In the genomic region with DNA sequence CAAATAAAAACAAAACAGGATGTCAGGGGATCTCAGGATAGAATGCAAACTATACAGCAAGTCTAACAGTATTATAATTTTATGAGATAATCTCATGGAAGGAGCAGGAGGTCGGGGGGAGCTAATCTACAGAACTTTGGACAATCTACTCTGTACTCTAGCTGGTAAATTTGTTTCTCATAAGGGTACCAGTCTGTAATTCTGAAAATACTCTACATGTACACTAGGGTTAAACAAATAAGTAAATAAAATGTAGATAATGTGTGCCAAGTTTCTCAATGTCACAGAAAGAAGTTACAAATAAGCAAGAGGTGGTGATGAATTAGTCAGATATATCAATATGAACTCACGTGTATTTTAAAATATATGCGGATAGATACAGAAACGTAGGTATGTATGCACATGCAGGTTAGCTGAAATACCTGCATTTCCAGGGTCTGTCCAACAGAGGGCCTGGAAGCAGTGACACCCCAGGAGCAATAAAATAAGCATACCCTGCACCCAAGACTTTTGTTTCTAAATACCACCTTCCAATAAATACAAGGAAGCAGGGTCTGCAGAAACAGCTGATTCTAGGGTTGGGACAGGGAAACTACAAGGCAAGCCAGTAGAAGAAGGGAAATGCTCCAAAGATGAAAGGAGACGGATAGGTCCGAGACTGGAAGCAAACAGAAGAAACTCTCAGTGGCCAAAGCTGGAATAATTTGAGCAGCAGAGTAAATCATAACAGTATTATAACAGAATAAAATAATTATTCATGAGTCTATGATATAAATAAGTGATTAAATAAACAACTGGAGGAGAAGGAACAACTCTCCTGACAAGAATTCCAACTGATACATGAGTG, we compare ENCODE assay signal across 8 cellular contexts. TPM values are rescaled to one million over a fixed set of nuclear protein-coding genes. Genes with fewer than 3 reads are reported as not detected.
DNase-seq lines count a peak whose midpoint lies in the region; ATAC-seq, FAIRE-seq and TF ChIP-seq lines count a peak whose summit lies in the region.

No MANE protein-coding gene starts in this region.

- TF ChIP-seq CTCF in BE2C (IDR thresholded peaks at IDR 0.05; ENCODE audit: low read depth, low read length) (peak; percentile 81), WTC11 (IDR thresholded peaks at IDR 0.05) (peak; percentile 64), coronary artery (IDR thresholded peaks at IDR 0.05) (peak; percentile 30)

- H3K4me3 Mint-ChIP-seq in WTC11 = no peak overlapping the region
- no peak overlapping the region for H3K4me3 Mint-ChIP-seq in naive B cell

- DNase-seq in BE2C = peak; percentile 29
- DNase-seq in WTC11 (ENCODE audit: low spot score) = peak; percentile 45
- DNase-seq in coronary artery (ENCODE audit: low spot score) = no peak
- peak; percentile 44 for DNase-seq in naive B cell
- DNase-seq in urothelium cell line (ENCODE audit: low spot score) = peak; percentile 4
- no peak for DNase-seq in NCI-H2029 treated with DMSO at 0.1 percent for 48 hours (lab: John Stamatoyannopoulos, UW)

- no peaks in the 10 kb centered on the region for H3K27me3 Mint-ChIP-seq in WTC11 (ENCODE audit: low read depth)
- H3K27me3 Mint-ChIP-seq in naive B cell = no peaks in the 10 kb centered on the region

- no peaks in the 10 kb centered on the region for H3K27me3 ChIP-seq in BE2C

- H3K36me3 ChIP-seq in BE2C = no peaks in the 10 kb centered on the region

- FAIRE-seq in urothelium cell line (lab: Jason Lieb, UNC) = no peak

- CTCF ChIA-PET in WTC11 (lab: Charles Lee) = interaction anchor here (0.7 to 2.9 kb wide), 23 partner anchors 10 to 714 kb away, joined by 3 to 18 read pairs (median 3); no protein-coding TSS in a partner anchor

- peaks cover 31% of the 10 kb centered on the region for H3K4me1 Mint-ChIP-seq in WTC11
- peaks cover 7 to 10% (median 10%) of the 10 kb centered on the region in 3 donors for H3K4me1 Mint-ChIP-seq in naive B cell

- ATAC-seq in GM18909 (IDR thresholded peaks at IDR 0.05; ENCODE audit: poor library complexity, unreplicated experiment) = peak; percentile 74
- peak; percentile 62 for ATAC-seq in HG03439 (IDR thresholded peaks at IDR 0.05; ENCODE audit: unreplicated experiment)
- peak; percentile 71 for ATAC-seq in WTC11
- ATAC-seq in naive B cell (ENCODE audit: low read depth in 2 of 2) = peak; percentile 84 to 86

- no peak overlapping the region for H3K27ac ChIP-seq in coronary artery

- H3K4me1 ChIP-seq in BE2C = peaks cover 25% of the 10 kb centered on the region

- H3K27ac Mint-ChIP-seq in WTC11 = no peak overlapping the region; the same call in 1 of the 2 replicates
- H3K27ac Mint-ChIP-seq in naive B cell = peak overlapping the region in 2 of 6 donors; percentile 19 to 59

- POLR2A ChIA-PET in WTC11 (lab: Charles Lee) = no interaction called here

- peaks cover 4% of the 10 kb centered on the region; the same call in 1 of the 2 replicates for H3K9me3 Mint-ChIP-seq in WTC11
- no peaks in the 10 kb centered on the region for H3K9me3 Mint-ChIP-seq in naive B cell

- H3K36me3 Mint-ChIP-seq in WTC11 (no peaks in the 10 kb centered on the region), naive B cell (no peaks in the 10 kb centered on the region)

- H3K4me3 ChIP-seq in BE2C (ENCODE audit: low read depth, low read length) (no peak overlapping the region), coronary artery (no peak overlapping the region)

- H3K9me3 ChIP-seq in BE2C = no peaks in the 10 kb centered on the region

TF ChIP-seq in WTC11, 78 proteins besides CTCF, POLR2A, EP300 and RAD21:
- TF ChIP-seq, protein P1, sequence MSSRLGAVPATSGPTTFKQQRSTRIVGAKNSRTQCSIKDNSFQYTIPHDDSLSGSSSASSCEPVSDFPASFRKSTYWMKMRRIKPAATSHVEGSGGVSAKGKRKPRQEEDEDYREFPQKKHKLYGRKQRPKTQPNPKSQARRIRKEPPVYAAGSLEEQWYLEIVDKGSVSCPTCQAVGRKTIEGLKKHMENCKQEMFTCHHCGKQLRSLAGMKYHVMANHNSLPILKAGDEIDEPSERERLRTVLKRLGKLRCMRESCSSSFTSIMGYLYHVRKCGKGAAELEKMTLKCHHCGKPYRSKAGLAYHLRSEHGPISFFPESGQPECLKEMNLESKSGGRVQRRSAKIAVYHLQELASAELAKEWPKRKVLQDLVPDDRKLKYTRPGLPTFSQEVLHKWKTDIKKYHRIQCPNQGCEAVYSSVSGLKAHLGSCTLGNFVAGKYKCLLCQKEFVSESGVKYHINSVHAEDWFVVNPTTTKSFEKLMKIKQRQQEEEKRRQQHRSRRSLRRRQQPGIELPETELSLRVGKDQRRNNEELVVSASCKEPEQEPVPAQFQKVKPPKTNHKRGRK (CRISPR knock-in tag; IDR thresholded peaks at IDR 0.05; ENCODE audit: borderline replicate concordance) = no peak
- TF ChIP-seq SMAD3 (CRISPR knock-in tag; IDR thresholded peaks at IDR 0.05; ENCODE audit: borderline replicate concordance) (no peak), PRRX2 (CRISPR knock-in tag; IDR thresholded peaks at IDR 0.05) (no peak), ZNF219 (CRISPR knock-in tag; IDR thresholded peaks at IDR 0.05; ENCODE audit: borderline replicate concordance) (no peak), ZNF232 (CRISPR knock-in tag; IDR thresholded peaks at IDR 0.05) (no peak), TCF7 (CRISPR knock-in tag; IDR thresholded peaks at IDR 0.05; ENCODE audit: low read depth) (no peak), SMAD4 (CRISPR knock-in tag; IDR thresholded peaks at IDR 0.05) (no peak)
- TF ChIP-seq, protein P2, sequence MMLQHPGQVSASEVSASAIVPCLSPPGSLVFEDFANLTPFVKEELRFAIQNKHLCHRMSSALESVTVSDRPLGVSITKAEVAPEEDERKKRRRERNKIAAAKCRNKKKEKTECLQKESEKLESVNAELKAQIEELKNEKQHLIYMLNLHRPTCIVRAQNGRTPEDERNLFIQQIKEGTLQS (CRISPR knock-in tag; conservative IDR thresholded peaks at IDR 0.05) = no peak
- TF ChIP-seq, protein P3, sequence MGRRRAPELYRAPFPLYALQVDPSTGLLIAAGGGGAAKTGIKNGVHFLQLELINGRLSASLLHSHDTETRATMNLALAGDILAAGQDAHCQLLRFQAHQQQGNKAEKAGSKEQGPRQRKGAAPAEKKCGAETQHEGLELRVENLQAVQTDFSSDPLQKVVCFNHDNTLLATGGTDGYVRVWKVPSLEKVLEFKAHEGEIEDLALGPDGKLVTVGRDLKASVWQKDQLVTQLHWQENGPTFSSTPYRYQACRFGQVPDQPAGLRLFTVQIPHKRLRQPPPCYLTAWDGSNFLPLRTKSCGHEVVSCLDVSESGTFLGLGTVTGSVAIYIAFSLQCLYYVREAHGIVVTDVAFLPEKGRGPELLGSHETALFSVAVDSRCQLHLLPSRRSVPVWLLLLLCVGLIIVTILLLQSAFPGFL (CRISPR knock-in tag; IDR thresholded peaks at IDR 0.05; ENCODE audit: borderline replicate concordance) = no peak
- TF ChIP-seq, protein P4, sequence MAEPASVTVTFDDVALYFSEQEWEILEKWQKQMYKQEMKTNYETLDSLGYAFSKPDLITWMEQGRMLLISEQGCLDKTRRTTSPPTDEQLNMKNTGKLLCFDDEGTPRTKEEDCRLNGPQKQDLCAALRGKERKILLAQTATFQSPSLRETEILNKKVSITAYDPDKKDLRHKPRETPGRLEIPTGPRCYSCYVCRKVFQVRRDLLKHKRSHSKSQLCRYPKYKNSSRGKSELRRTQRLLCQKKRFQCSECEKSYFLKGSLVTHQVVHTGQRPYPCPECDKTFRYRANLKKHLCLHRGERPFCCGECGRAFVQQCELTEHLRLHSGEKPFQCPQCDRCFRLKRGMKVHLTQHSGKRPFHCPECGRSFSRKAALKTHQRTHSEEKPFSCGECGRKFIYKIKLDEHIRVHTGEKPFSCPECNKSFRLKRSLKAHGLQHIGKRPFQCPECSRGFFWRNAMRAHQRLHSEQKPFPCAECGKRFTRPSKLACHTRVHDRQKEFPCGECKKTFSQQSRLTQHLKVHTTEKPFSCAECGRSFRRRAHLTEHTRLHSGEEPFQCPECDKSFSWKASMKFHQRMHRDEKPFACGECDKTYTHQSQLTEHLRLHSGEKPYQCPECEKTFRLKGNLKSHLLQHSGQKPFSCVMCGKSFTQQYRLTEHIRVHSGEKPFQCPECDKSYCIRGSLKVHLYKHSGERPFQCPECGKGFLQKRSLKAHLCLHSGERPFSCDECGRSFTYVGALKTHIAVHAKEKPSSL (CRISPR knock-in tag; conservative IDR thresholded peaks at IDR 0.05) = no peak
- TF ChIP-seq, protein P5, sequence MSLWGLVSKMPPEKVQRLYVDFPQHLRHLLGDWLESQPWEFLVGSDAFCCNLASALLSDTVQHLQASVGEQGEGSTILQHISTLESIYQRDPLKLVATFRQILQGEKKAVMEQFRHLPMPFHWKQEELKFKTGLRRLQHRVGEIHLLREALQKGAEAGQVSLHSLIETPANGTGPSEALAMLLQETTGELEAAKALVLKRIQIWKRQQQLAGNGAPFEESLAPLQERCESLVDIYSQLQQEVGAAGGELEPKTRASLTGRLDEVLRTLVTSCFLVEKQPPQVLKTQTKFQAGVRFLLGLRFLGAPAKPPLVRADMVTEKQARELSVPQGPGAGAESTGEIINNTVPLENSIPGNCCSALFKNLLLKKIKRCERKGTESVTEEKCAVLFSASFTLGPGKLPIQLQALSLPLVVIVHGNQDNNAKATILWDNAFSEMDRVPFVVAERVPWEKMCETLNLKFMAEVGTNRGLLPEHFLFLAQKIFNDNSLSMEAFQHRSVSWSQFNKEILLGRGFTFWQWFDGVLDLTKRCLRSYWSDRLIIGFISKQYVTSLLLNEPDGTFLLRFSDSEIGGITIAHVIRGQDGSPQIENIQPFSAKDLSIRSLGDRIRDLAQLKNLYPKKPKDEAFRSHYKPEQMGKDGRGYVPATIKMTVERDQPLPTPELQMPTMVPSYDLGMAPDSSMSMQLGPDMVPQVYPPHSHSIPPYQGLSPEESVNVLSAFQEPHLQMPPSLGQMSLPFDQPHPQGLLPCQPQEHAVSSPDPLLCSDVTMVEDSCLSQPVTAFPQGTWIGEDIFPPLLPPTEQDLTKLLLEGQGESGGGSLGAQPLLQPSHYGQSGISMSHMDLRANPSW (CRISPR knock-in tag; conservative IDR thresholded peaks at IDR 0.05; ENCODE audit: low read depth) = no peak

RNA-seq across cellular contexts. Expression of a gene that starts 27.8 kb away (rescaled TPM):
- polyA plus RNA-seq in BE2C (2012; ENCODE audit: insufficient read depth, insufficient read length, low read depth) = 12.9 TPM
- 28.5 to 35.4 TPM (median 28.6 TPM) in 3 replicates for total RNA-seq in WTC11 (2021)
- 1 to 10 TPM; 1.6 to 4.2 (median 3.0) TPM for polyA plus RNA-seq in naive B cell (ENCODE audit: low read depth in 6 of 6)

Comparison
In these comparisons a context has a peak if more than half of its experiments do, and no peak if none do; other contexts are left out.
1. DNase-seq: peak in BE2C (single experiment), WTC11 (single experiment), naive B cell (single experiment) and urothelium cell line (single experiment); none in coronary artery (single experiment) and NCI-H2029 treated with DMSO at 0.1 percent for 48 hours (single experiment).
2. CTCF ChIP-seq: peak in every context shown above with its lines; median percentile 81 in BE2C; 64 in WTC11; 30 in coronary artery.
3. Peak in every context shown above with its lines, with median percentiles within 50 percentile points of each other: ATAC-seq.